14 cellular contexts compared by ENCODE assay signal in genomic region chr1:94329276-94329675, GRCh38.
A peak's percentile ranks its signal among the peaks of the same experiment; 100 is the strongest.
DNase-seq lines count a peak whose midpoint lies in the region; ATAC-seq and TF ChIP-seq lines count a peak whose summit lies in the region.
"Had no signal": no experiment of that assay in that cellular context is flagged by ENCODE, and none has a peak within 500 bp of the region (broad histone marks: within the 10 kb centered on the region; RNA-seq: fewer than 3 reads in every experiment).

No MANE protein-coding gene starts in this region.

- H3K4me3 ChIP-seq in heart left ventricle (peak overlapping the region in 1 of 12 donors; percentile 13), gastrocnemius medialis (no peak overlapping the region), BE2C (ENCODE audit: low read depth, low read length) (no peak overlapping the region)
- H3K4me3 ChIP-seq: BLaER1 treated with 17β-estradiol and CSF1 and Interleukin-3, amounts not matched to agents 10 nM and 100 nM had no signal

- WGBS in heart left ventricle, 4 donors, result 70 to 88% (median 76%) methylated on average over 4 of the region's 4 CpGs

- intact Hi-C loops in heart left ventricle (cut with DNase I), result loop anchor here in 8 of 10 donors (2.0 to 5.0 kb wide), 4 partner anchors 82 to 92 kb away; partner anchors contain the start of gene ARHGAP29 (in 2 of the 8)
- intact Hi-C loops in cardiac septum (cut with DNase I), result no loop called here
- intact Hi-C loops in gastrocnemius medialis (cut with DNase I; ENCODE audit: low total_unique reads), result loop anchor here (10.0 kb wide), 1 partner anchor 134 kb away; no protein-coding TSS in a partner anchor
- intact Hi-C loops in posterior vena cava (cut with DNase I), result loop anchor here in 1 of 2 donors (5.0 kb wide), 1 partner anchor 92 kb away; the partner anchor contains the start of gene ARHGAP29

- H3K27ac ChIP-seq in heart left ventricle (peak overlapping the region in 10 of 12 donors; percentile 20 to 79 (median 76)), gastrocnemius medialis (peak overlapping the region in 3 of 4 donors; percentile 18 to 42 (median 37))
- H3K27ac ChIP-seq: BLaER1 treated with 17β-estradiol and CSF1 and Interleukin-3, amounts not matched to agents 10 nM and 100 nM had no signal

- H3K4me3 Mint-ChIP-seq in HFFc6 (no peak overlapping the region), endothelial cell (ENCODE audit: unreplicated experiment) (peak overlapping the region; percentile 61)

- in situ Hi-C loops in gastrocnemius medialis (cut with MboI; ENCODE audit: low sequenced_read_pairs in 4 of 4), result loop anchor here in 1 of 4 donors (10.0 kb wide), 1 partner anchor 74 kb away; no protein-coding TSS in a partner anchor

- ATAC-seq in heart left ventricle, result no peak
- no peak for ATAC-seq in gastrocnemius medialis
- ATAC-seq in HG02642 (IDR thresholded peaks at IDR 0.05; ENCODE audit: poor library complexity, unreplicated experiment), result no peak

- H3K9me3 ChIP-seq in heart left ventricle (no peaks in the 10 kb centered on the region), gastrocnemius medialis (no peaks in the 10 kb centered on the region), BE2C (no peaks in the 10 kb centered on the region)
- H3K9me3 ChIP-seq: BLaER1 treated with 17β-estradiol and CSF1 and Interleukin-3, amounts not matched to agents 10 nM and 100 nM had no signal

- TF ChIP-seq CTCF in heart left ventricle (IDR thresholded peaks at IDR 0.05), result no peak
- TF ChIP-seq CTCF in HFFc6 (IDR thresholded peaks at IDR 0.05), result no peak
- TF ChIP-seq CTCF in endothelial cell (IDR thresholded peaks at IDR 0.05; ENCODE audit: unreplicated experiment), result no peak
- TF ChIP-seq CTCF in gastrocnemius medialis (IDR thresholded peaks at IDR 0.05 in 4 of 5, conservative IDR thresholded peaks at IDR 0.05 in 1 of 5), result no peak
- no peak for TF ChIP-seq CTCF in BE2C (IDR thresholded peaks at IDR 0.05; ENCODE audit: low read depth, low read length)

- no peak for DNase-seq in heart left ventricle
- no peak for DNase-seq in cardiac septum (ENCODE audit: low spot score)
- no peak for DNase-seq in HFFc6
- DNase-seq in endothelial cell (ENCODE audit: low spot score), result no peak
- no peak for DNase-seq in gastrocnemius medialis
- DNase-seq in BE2C, result no peak
- DNase-seq in posterior vena cava (ENCODE audit: low spot score), result no peak
- DNase-seq: 8988T, GF-D8, NCI-H1105 treated with DMSO at 0.1 percent for 48 hours, NCI-H187, NCI-H226 had no signal

- H3K4me1 ChIP-seq in heart left ventricle (peaks cover 6 to 72% (median 50%) of the 10 kb centered on the region in 12 donors), gastrocnemius medialis (peaks cover 29 to 38% of the 10 kb centered on the region in 2 donors), BE2C (no peaks in the 10 kb centered on the region)
- H3K4me1 ChIP-seq: BLaER1 treated with 17β-estradiol and CSF1 and Interleukin-3, amounts not matched to agents 10 nM and 100 nM had no signal

- peaks cover 96% of the 10 kb centered on the region for H3K4me1 Mint-ChIP-seq in HFFc6 (ENCODE audit: low read depth)
- H3K4me1 Mint-ChIP-seq in endothelial cell (ENCODE audit: unreplicated experiment), result peaks cover 80% of the 10 kb centered on the region

- TF ChIP-seq POLR2A in heart left ventricle (IDR thresholded peaks at IDR 0.05) (no peak), gastrocnemius medialis (IDR thresholded peaks at IDR 0.05) (no peak)

- peaks cover 0 to 18% (median 0%) of the 10 kb centered on the region in 9 donors for H3K27me3 ChIP-seq in heart left ventricle
- no peaks in the 10 kb centered on the region for H3K27me3 ChIP-seq in gastrocnemius medialis
- no peaks in the 10 kb centered on the region for H3K27me3 ChIP-seq in BE2C
- H3K27me3 ChIP-seq: BLaER1 treated with 17β-estradiol and CSF1 and Interleukin-3, amounts not matched to agents 10 nM and 100 nM had no signal

- no peaks in the 10 kb centered on the region for H3K9me3 Mint-ChIP-seq in HFFc6
- no peaks in the 10 kb centered on the region for H3K9me3 Mint-ChIP-seq in endothelial cell (ENCODE audit: unreplicated experiment)

- H3K27me3 Mint-ChIP-seq in HFFc6 (ENCODE audit: insufficient read depth) (no peaks in the 10 kb centered on the region; the same call in 1 of the 2 replicates), endothelial cell (ENCODE audit: unreplicated experiment) (peaks cover 4% of the 10 kb centered on the region)

- H3K27ac Mint-ChIP-seq in HFFc6 (peak overlapping the region; percentile 26; the same call in 1 of the 2 replicates), endothelial cell (ENCODE audit: unreplicated experiment) (no peak overlapping the region)

- no peaks in the 10 kb centered on the region for H3K36me3 Mint-ChIP-seq in HFFc6 (ENCODE audit: low read depth)
- no peaks in the 10 kb centered on the region for H3K36me3 Mint-ChIP-seq in endothelial cell (ENCODE audit: low read depth, unreplicated experiment)

- no peaks in the 10 kb centered on the region for H3K36me3 ChIP-seq in heart left ventricle
- H3K36me3 ChIP-seq in gastrocnemius medialis, result no peaks in the 10 kb centered on the region
- no peaks in the 10 kb centered on the region for H3K36me3 ChIP-seq in BE2C
- H3K36me3 ChIP-seq: BLaER1 treated with 17β-estradiol and CSF1 and Interleukin-3, amounts not matched to agents 10 nM and 100 nM had no signal
